1 cellular context compared by ENCODE assay signal in genomic region chr1:45566722-45567121, GRCh38.
TF ChIP-seq lines count a peak whose summit lies in the region.

No MANE protein-coding gene starts in this region.

TF ChIP-seq in HepG2, 621 proteins besides CTCF, POLR2A, EP300 and RAD21:
- TF ChIP-seq ZNF687 (CRISPR knock-in tag; IDR thresholded peaks at IDR 0.05) (0 out of 2 replicates have a peak, but pooled peaks have one; percentile 9), HMGXB4 (CRISPR knock-in tag; IDR thresholded peaks at IDR 0.05; ENCODE audit: borderline replicate concordance in 1 of 2, low read depth in 1 of 2) (no peak)
